1 cellular context compared by ENCODE assay signal in the genomic region with DNA sequence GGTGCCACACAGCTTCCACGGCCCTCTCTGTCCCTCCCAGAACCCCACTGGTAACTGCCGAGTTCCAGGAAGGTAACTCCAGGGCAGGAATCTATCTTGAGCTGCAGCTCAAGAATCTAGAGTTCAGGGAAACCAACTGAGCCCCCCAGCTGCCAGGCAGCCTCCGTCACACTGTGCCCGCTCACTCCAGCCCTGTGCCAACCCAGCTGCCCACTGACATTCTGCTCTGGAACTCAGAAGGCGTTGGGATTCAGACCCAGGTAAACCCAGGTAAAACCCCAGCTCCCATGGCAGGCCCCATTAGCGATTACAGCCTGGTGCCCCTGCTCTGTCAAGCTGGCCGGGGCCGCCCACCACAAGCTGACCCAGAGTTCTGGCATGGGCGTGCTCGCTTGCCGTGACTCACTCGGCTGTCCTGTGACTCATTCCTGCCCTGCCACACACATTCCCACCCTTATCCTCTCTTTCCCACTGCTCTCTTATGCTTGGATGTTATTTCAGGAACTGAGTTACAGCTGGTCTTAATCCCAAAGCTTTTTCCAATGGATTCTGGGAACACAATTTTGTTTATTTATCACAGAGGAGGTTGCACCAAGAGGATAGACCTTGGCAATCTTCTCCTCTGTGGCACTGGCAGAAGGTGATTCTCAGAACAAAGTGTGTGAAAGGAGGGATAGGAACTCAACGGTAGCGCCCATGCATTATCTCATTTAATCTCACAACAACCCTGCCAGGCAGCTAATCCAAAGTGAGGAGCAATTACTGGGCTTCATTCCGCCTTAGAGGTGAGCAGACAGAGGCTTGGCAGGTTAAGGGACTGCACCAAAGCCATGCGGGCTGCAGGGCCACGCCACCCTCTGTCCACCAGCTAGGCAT.
TF ChIP-seq lines count a peak whose summit lies in the region.

No MANE protein-coding gene starts in this region.

TF ChIP-seq in endothelial cell of umbilical vein, 7 proteins besides CTCF, POLR2A, EP300 and RAD21 (continued from another document):
- no peak for TF ChIP-seq GATA2 (IDR thresholded peaks at IDR 0.05; ENCODE audit: insufficient read depth, insufficient read length, low read depth, low read length)
- TF ChIP-seq EZH2 (IDR thresholded peaks at IDR 0.05; ENCODE audit: borderline replicate concordance, low read depth, low read length, severe bottlenecking) = no peak
- TF ChIP-seq MYC (IDR thresholded peaks at IDR 0.05; ENCODE audit: low read depth, low read length) = no peak
- peak; percentile 95 for TF ChIP-seq JUN (IDR thresholded peaks at IDR 0.05; ENCODE audit: borderline replicate concordance, insufficient read depth, insufficient read length, low read depth)
